ENCODE assay signal across 10 cellular contexts in the genomic region with DNA sequence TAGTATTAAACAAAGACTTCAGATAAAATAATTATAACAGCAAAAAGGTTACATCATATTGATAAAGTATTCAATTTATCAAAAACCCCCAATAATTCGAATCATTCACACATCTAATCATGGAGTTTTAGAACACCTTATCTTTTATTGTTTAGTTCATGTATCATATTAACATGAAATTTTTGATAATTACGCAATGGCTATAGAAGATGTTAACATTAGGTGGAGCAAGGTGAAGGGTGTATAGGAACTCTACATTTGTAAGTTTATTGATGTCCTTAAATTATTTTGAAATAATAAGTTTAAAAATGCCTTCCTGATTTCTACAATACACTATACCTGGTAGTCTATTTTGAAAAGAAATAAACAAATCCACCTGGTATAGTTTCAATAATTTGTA.
"Had no signal": no experiment of that assay in that cellular context is flagged by ENCODE, and none has a peak within 500 bp of the region (broad histone marks: within the 10 kb centered on the region; RNA-seq: fewer than 3 reads in every experiment).

No MANE protein-coding gene starts in this region.

- H3K9ac ChIP-seq: GM23248, KMS-11 had no signal

- DNase-seq: GM23248, GOT3, H7, HFFc6, Karpas-422, KBM-7 had no signal

- H3K4me3 Mint-ChIP-seq: HFFc6 had no signal

- ATAC-seq: HCT116 had no signal

- FAIRE-seq: HTR-8/SVneo had no signal

- H3K27ac Mint-ChIP-seq: HFFc6 had no signal

- H3K36me3 ChIP-seq: HAP-1 had no signal

- H3K27ac ChIP-seq: GM23248, KMS-11 had no signal

- H2AFZ ChIP-seq: GM23248 had no signal

- H3K4me2 ChIP-seq: KMS-11 had no signal

- H3K4me3 ChIP-seq: GM23248, HAP-1 had no signal

- H3K4me1 ChIP-seq: HAP-1 had no signal
